In genomic region chr1:156111355-156111962, GRCh38 we compare ENCODE assay signal across 3 cellular contexts.
TF ChIP-seq lines count a peak whose summit lies in the region.

No MANE protein-coding gene starts in this region.

TF ChIP-seq in A549, 52 proteins besides CTCF, POLR2A, EP300 and RAD21:
- TF ChIP-seq KDM1A (IDR thresholded peaks at IDR 0.05; ENCODE audit: low read depth) (peak; percentile 95), HDAC2 (IDR thresholded peaks at IDR 0.05) (peak; percentile 67; the same call in 1 of the 2 replicates), ZFP36 (IDR thresholded peaks at IDR 0.05; ENCODE audit: borderline replicate concordance, partially characterized antibody) (no peak), JUN (IDR thresholded peaks at IDR 0.05) (no peak), EHF (CRISPR knock-in tag; IDR thresholded peaks at IDR 0.05) (no peak), HOXB5 (CRISPR knock-in tag; IDR thresholded peaks at IDR 0.05) (no peak), HEYL (CRISPR knock-in tag; IDR thresholded peaks at IDR 0.05) (no peak), GATA3 (IDR thresholded peaks at IDR 0.05; ENCODE audit: borderline replicate concordance) (no peak), CHD2 (IDR thresholded peaks at IDR 0.05; ENCODE audit: low read length, partially characterized antibody) (no peak), TP53 (CRISPR knock-in tag; IDR thresholded peaks at IDR 0.05) (no peak), FOSB (CRISPR knock-in tag; IDR thresholded peaks at IDR 0.05) (no peak), HES2 (IDR thresholded peaks at IDR 0.05) (no peak), ATOH8 (CRISPR knock-in tag; IDR thresholded peaks at IDR 0.05; ENCODE audit: low read depth) (no peak), MAX (IDR thresholded peaks at IDR 0.05) (no peak), REST (IDR thresholded peaks at IDR 0.05) (no peak)

TF ChIP-seq in Ishikawa, 13 proteins besides CTCF, POLR2A, EP300 and RAD21:
- TF ChIP-seq USF1 (IDR thresholded peaks at IDR 0.05) (no peak), NFIC (IDR thresholded peaks at IDR 0.05) (0 out of 2 replicates have a peak, but pooled peaks have one; percentile 7)
TF ChIP-seq in Ishikawa: peak in this region for 1.

TF ChIP-seq in H1, 55 proteins besides CTCF, POLR2A, EP300 and RAD21:
- TF ChIP-seq KDM1A (IDR thresholded peaks at IDR 0.05; ENCODE audit: borderline replicate concordance, low read length) (peak; percentile 49; the same call in 1 of the 2 replicates), CBX8 (IDR thresholded peaks at IDR 0.05; ENCODE audit: borderline replicate concordance, low read depth, low read length) (no peak)
